19 cellular contexts compared by ENCODE assay signal in genomic region chr10:47339759-47340612, GRCh38. TPM values are rescaled to one million over a fixed set of nuclear protein-coding genes. Genes with fewer than 3 reads are reported as not detected.
A peak's percentile ranks its signal among the peaks of the same experiment; 100 is the strongest.
DNase-seq lines count a peak whose midpoint lies in the region; ATAC-seq, FAIRE-seq and TF ChIP-seq lines count a peak whose summit lies in the region.
"Had no signal": no experiment of that assay in that cellular context is flagged by ENCODE, and none has a peak within 500 bp of the region (broad histone marks: within the 10 kb centered on the region; RNA-seq: fewer than 3 reads in every experiment).

No MANE protein-coding gene starts in this region.

- no peaks in the 10 kb centered on the region for H4K20me1 ChIP-seq in K562 (replicated peaks; ENCODE audit: control insufficient read depth, insufficient read depth, low read length)

- no peak for TF ChIP-seq CTCF in K562 (IDR thresholded peaks at IDR 0.05 in 2 of 3, conservative IDR thresholded peaks at IDR 0.05 in 1 of 3; ENCODE audit: insufficient read depth in 2 of 3, low read depth in 1 of 3, low read length in 3 of 3)
- TF ChIP-seq CTCF in stomach (IDR thresholded peaks at IDR 0.05), result no peak

- H3K9ac ChIP-seq in K562 (ENCODE audit: insufficient read depth in 1 of 2, low read depth in 2 of 2, low read length in 2 of 2), result peak overlapping the region in 1 of 2 experiments; percentile 24; a peak in 1 of 4 replicates

- intact Hi-C loops in K562 (cut with micrococcal nuclease) (loop anchor here (1.0 to 5.0 kb wide), 3 partner anchors 78 to 315 kb away; no protein-coding TSS in a partner anchor), stomach (cut with DNase I; ENCODE audit: low total_unique reads) (no loop called here)

- H2AFZ ChIP-seq in K562 (ENCODE audit: low read depth, low read length), result peak overlapping the region; percentile 75; the same call in 1 of the 2 replicates

- no peaks in the 10 kb centered on the region for H3K79me2 ChIP-seq in K562 (ENCODE audit: control insufficient read depth, insufficient read depth, low read length)

- H3K4me1 ChIP-seq in K562 (replicated peaks in 1 of 2; ENCODE audit: control insufficient read depth in 2 of 2, insufficient read depth in 2 of 2, low read length in 2 of 2) (peaks cover 12 to 26% of the 10 kb centered on the region in 2 experiments), stomach (peaks cover 0 to 8% (median 0%) of the 10 kb centered on the region in 4 donors)

- CTCF ChIA-PET in K562 (lab: Yijun Ruan, JAX; ENCODE audit: low intra/inter-chr PET ratio), result interaction anchor here (1.5 to 2.8 kb wide), 5 partner anchors 28 to 347 kb away, joined by 5 to 31 read pairs (median 9); no protein-coding TSS in a partner anchor

- no peak overlapping the region for H3K4me3 ChIP-seq in K562
- no peak overlapping the region for H3K4me3 ChIP-seq in stomach
- H3K4me3 ChIP-seq: cardiac muscle cell had no signal

- H3K36me3 ChIP-seq in K562 (ENCODE audit: control insufficient read depth, insufficient read depth, low read length) (no peaks in the 10 kb centered on the region), stomach (no peaks in the 10 kb centered on the region)
- H3K36me3 ChIP-seq: cardiac muscle cell had no signal

- WGBS in K562 (ENCODE audit: insufficient coverage, low coverage, missing lambda C conversion rate), result 49% methylated on average over 15 of the region's 15 CpGs
- WGBS in stomach, 5 donors, result 69 to 84% (median 72%) methylated on average over 13 to 15 of the region's 15 CpGs

- H3K4me2 ChIP-seq in K562 (ENCODE audit: insufficient read depth, low read length), result no peak overlapping the region

- TF ChIP-seq EP300 in K562 (IDR thresholded peaks at IDR 0.05; ENCODE audit: low read length) (no peak), stomach (IDR thresholded peaks at IDR 0.05) (no peak)

- ATAC-seq in K562 (peak; percentile 31), GM19324 (IDR thresholded peaks at IDR 0.05; ENCODE audit: low FRiP score, unreplicated experiment) (no peak)
- ATAC-seq: activated CD4-positive, CD25-positive, alpha-beta regulatory T cell treated with anti-CD3 and anti-CD28 coated beads, Interleukin-2, amount 50 U/mL, for 24 hours had no signal

- TF ChIP-seq RAD21 in K562 (CRISPR knock-in tag; conservative IDR thresholded peaks at IDR 0.05 in 1 of 2, IDR thresholded peaks at IDR 0.05 in 1 of 2), result no peak

- H3K27me3 ChIP-seq in K562 (ENCODE audit: control insufficient read depth in 2 of 2, insufficient read depth in 2 of 2, low read length in 2 of 2) (peaks cover under 1 to 4% of the 10 kb centered on the region in 2 experiments; a peak in 3 of 5 replicates), stomach (peaks cover 0 to 13% (median 0%) of the 10 kb centered on the region in 3 donors)
- H3K27me3 ChIP-seq: cardiac muscle cell had no signal

- BruUV-seq in K562 (replicated peaks; lab: Mats Ljungman, UMichigan), result no TSS peak

- H3K9me3 ChIP-seq in K562 (replicated peaks; ENCODE audit: control insufficient read depth, insufficient read depth, low read depth, low read length) (no peaks in the 10 kb centered on the region), stomach (no peaks in the 10 kb centered on the region)

- in situ Hi-C loops in K562 (cut with MboI), result no loop called here

- TF ChIP-seq POLR2A in K562 (conservative IDR thresholded peaks at IDR 0.05), result no peak
- no peak for TF ChIP-seq POLR2A in stomach (IDR thresholded peaks at IDR 0.05)

- no peaks in the 10 kb centered on the region for H3K9me1 ChIP-seq in K562 (ENCODE audit: control insufficient read depth, insufficient read depth, low read length)

- no peak overlapping the region for H3K27ac ChIP-seq in K562 (ENCODE audit: extremely low read depth, low read depth, low read length)
- no peak overlapping the region for H3K27ac ChIP-seq in stomach
- H3K27ac ChIP-seq: cardiac muscle cell had no signal

- POLR2A ChIA-PET in K562 (lab: Yijun Ruan, JAX), result interaction anchor here (0.8 to 1.0 kb wide), 3 partner anchors 10 to 17 kb away, joined by 3 read pairs; no protein-coding TSS in a partner anchor

- peak; percentile 50 for DNase-seq in activated effector memory CD4-positive, alpha-beta T cell treated with anti-CD3 and anti-CD28 coated beads, Interleukin-2, amount 50 U/mL, for 16 hours
- no peak for DNase-seq in activated effector memory CD4-positive, alpha-beta T cell treated with Interleukin-2 at 50 U/mL for 16 hours
- DNase-seq in NCI-H526 (lab: John Stamatoyannopoulos, UW) (peak; percentile 64 to 78), K562 (ENCODE audit: extremely low read depth in 1 of 4, low spot score in 3 of 4) (no peak), stomach (peak; percentile 8), DMS53 treated with DMSO at 0.1 percent for 48 hours (lab: John Stamatoyannopoulos, UW; ENCODE audit: unreplicated experiment) (no peak), hepatic stellate cell (ENCODE audit: low spot score) (no peak)
- DNase-seq: NCI-H1105 had no signal

- FAIRE-seq in K562 (lab: Jason Lieb, UNC), result no peak
- FAIRE-seq: GM18507, GM19239 had no signal

RNA-seq across cellular contexts. Expression of gene RBP3, which starts 8.2 kb away (rescaled TPM):
- total RNA-seq in K562 (2011; cell fraction: chromatin; rRNA removed; ENCODE audit: low replicate concordance), result not detected in 2 replicates
- not detected in 2 replicates for total RNA-seq in K562 (2011; cell fraction: nucleolus; rRNA removed)
- not detected in 2 replicates for total RNA-seq in K562 (2011; cell fraction: nucleoplasm; rRNA removed)
- total RNA-seq in K562 (2014; rRNA removed) (not detected in 2 replicates), K562 (2014; rRNA removed; fragmentation: Illumina TruSeq; extraction: Trizol) (not detected in 2 replicates), K562 (2015; rRNA removed; fragmentation: Illumina TruSeq; extraction: Trizol) (not detected in 2 replicates), K562 (2021) (not detected in 2 replicates), stomach (not detected)
- polyA plus RNA-seq in K562 (2011; rRNA removed) (not detected in 2 replicates), K562 (2014; fragmentation: Illumina TruSeq; extraction: Trizol) (not detected in 2 replicates), K562 (2014; fragmentation: Nextera tagmentation; extraction: Ambion mirVana) (not detected), K562 (2014; rRNA removed) (not detected in 2 replicates), stomach (not detected)
- not detected in 2 replicates for polyA plus RNA-seq in K562 (2011; cell fraction: cytosol; rRNA removed)
- polyA plus RNA-seq in K562 (2011; cell fraction: nucleus; rRNA removed), result not detected in 2 replicates
- not detected in 2 replicates for polyA plus RNA-seq in K562 (2012)
- polyA minus RNA-seq in K562 (2011; rRNA and poly(A)+ RNA removed), result not detected in 2 replicates
- not detected in 2 replicates for polyA minus RNA-seq in K562 (2011; cell fraction: cytosol; rRNA and poly(A)+ RNA removed)
- not detected in 2 replicates for polyA minus RNA-seq in K562 (2011; cell fraction: nucleus; rRNA and poly(A)+ RNA removed)
- total RNA-seq: activated naive CD8-positive, alpha-beta T cell treated with anti-CD3 and anti-CD28 coated beads for 36 hours; Calu3; cardiac muscle cell; liver; pulmonary artery endothelial cell; T-cell; temporal lobe had no signal
- polyA plus RNA-seq: cardiac muscle cell, liver had no signal

RNA-seq across cellular contexts. Expression of gene GDF2, which starts 17.7 kb away (rescaled TPM):
- 0.21 and 1.00 TPM in 2 replicates for total RNA-seq in K562 (2011; cell fraction: chromatin; rRNA removed; ENCODE audit: low replicate concordance)
- 1.0 and 1.6 TPM in 2 replicates for total RNA-seq in K562 (2011; cell fraction: nucleolus; rRNA removed)
- total RNA-seq in K562 (2011; cell fraction: nucleoplasm; rRNA removed), result 0.38 and 1.0 TPM in 2 replicates
- total RNA-seq in K562 (2014; rRNA removed), result 0.54 and 0.69 TPM in 2 replicates
- total RNA-seq in K562 (2014; rRNA removed; fragmentation: Illumina TruSeq; extraction: Trizol), result 0.18 and 0.22 TPM in 2 replicates
- 0.57 and 0.58 TPM in 2 replicates for total RNA-seq in K562 (2015; rRNA removed; fragmentation: Illumina TruSeq; extraction: Trizol)
- total RNA-seq in K562 (2021), result 0.11 and 0.27 TPM in 2 replicates
- polyA plus RNA-seq in K562 (2011; rRNA removed), result 0.08 TPM in 1 of 2 replicates, not detected in the other
- polyA plus RNA-seq in K562 (2011; cell fraction: cytosol; rRNA removed), result 0.18 TPM in 1 of 2 replicates, not detected in the other
- polyA plus RNA-seq in K562 (2011; cell fraction: nucleus; rRNA removed), result 0.08 TPM in 1 of 2 replicates, not detected in the other
- polyA plus RNA-seq in K562 (2012), result 0.60 and 1.8 TPM in 2 replicates
- polyA plus RNA-seq in K562 (2014; fragmentation: Illumina TruSeq; extraction: Trizol), result 0.48 TPM in 2 replicates
- not detected for polyA plus RNA-seq in K562 (2014; fragmentation: Nextera tagmentation; extraction: Ambion mirVana)
- 0.27 and 0.54 TPM in 2 replicates for polyA plus RNA-seq in K562 (2014; rRNA removed)
- 0.09 and 0.14 TPM in 2 replicates for polyA minus RNA-seq in K562 (2011; rRNA and poly(A)+ RNA removed)
- polyA minus RNA-seq in K562 (2011; cell fraction: cytosol; rRNA and poly(A)+ RNA removed), result not detected in 2 replicates
- polyA minus RNA-seq in K562 (2011; cell fraction: nucleus; rRNA and poly(A)+ RNA removed), result not detected in 2 replicates
- total RNA-seq in stomach, result not detected
- not detected for polyA plus RNA-seq in stomach
- total RNA-seq: activated naive CD8-positive, alpha-beta T cell treated with anti-CD3 and anti-CD28 coated beads for 36 hours; Calu3; pulmonary artery endothelial cell; T-cell; temporal lobe had no signal

RNA-seq across cellular contexts. Expression of gene GDF10, which starts 40.0 kb away (rescaled TPM):
- not detected in 2 replicates for total RNA-seq in K562 (2011; cell fraction: chromatin; rRNA removed; ENCODE audit: low replicate concordance)
- total RNA-seq in K562 (2011; cell fraction: nucleolus; rRNA removed), result not detected in 2 replicates
- total RNA-seq in K562 (2011; cell fraction: nucleoplasm; rRNA removed), result not detected in 2 replicates
- total RNA-seq in K562 (2014; rRNA removed) (not detected in 2 replicates), K562 (2014; rRNA removed; fragmentation: Illumina TruSeq; extraction: Trizol) (not detected in 2 replicates), K562 (2015; rRNA removed; fragmentation: Illumina TruSeq; extraction: Trizol) (not detected in 2 replicates), K562 (2021) (0.11 TPM in 1 of 2 replicates, not detected in the other), stomach (1 to 10 TPM in 1 of 5 donors, not detected in 4; 2.6 TPM)
- polyA plus RNA-seq in K562 (2011; rRNA removed) (not detected in 2 replicates), K562 (2014; fragmentation: Illumina TruSeq; extraction: Trizol) (not detected in 2 replicates), K562 (2014; fragmentation: Nextera tagmentation; extraction: Ambion mirVana) (under 1 TPM; 0.03 to 0.20 TPM), K562 (2014; rRNA removed) (not detected in 2 replicates), stomach (under 1 TPM in 2 of 3 donors, not detected in 1; 0.31 to 0.90 TPM)
- polyA plus RNA-seq in K562 (2011; cell fraction: cytosol; rRNA removed), result not detected in 2 replicates
- not detected in 2 replicates for polyA plus RNA-seq in K562 (2011; cell fraction: nucleus; rRNA removed)
- polyA plus RNA-seq in K562 (2012), result 0.03 and 0.19 TPM in 2 replicates
- polyA minus RNA-seq in K562 (2011; rRNA and poly(A)+ RNA removed), result not detected in 2 replicates
- polyA minus RNA-seq in K562 (2011; cell fraction: cytosol; rRNA and poly(A)+ RNA removed), result not detected in 2 replicates
- not detected in 2 replicates for polyA minus RNA-seq in K562 (2011; cell fraction: nucleus; rRNA and poly(A)+ RNA removed)
- total RNA-seq: Calu3, pulmonary artery endothelial cell had no signal

RNA-seq across cellular contexts. Expression of gene ZNF488, which starts 44.1 kb away (rescaled TPM):
- 0.30 TPM in 1 of 2 replicates, not detected in the other for total RNA-seq in K562 (2011; cell fraction: chromatin; rRNA removed; ENCODE audit: low replicate concordance)
- 0.13 and 0.33 TPM in 2 replicates for total RNA-seq in K562 (2011; cell fraction: nucleolus; rRNA removed)
- not detected in 2 replicates for total RNA-seq in K562 (2011; cell fraction: nucleoplasm; rRNA removed)
- total RNA-seq in K562 (2014; rRNA removed), result not detected in 2 replicates
- total RNA-seq in K562 (2014; rRNA removed; fragmentation: Illumina TruSeq; extraction: Trizol), result not detected in 2 replicates
- 0.04 TPM in 1 of 2 replicates, not detected in the other for total RNA-seq in K562 (2015; rRNA removed; fragmentation: Illumina TruSeq; extraction: Trizol)
- 0.07 and 0.11 TPM in 2 replicates for total RNA-seq in K562 (2021)
- 0.04 and 0.08 TPM in 2 replicates for polyA plus RNA-seq in K562 (2011; rRNA removed)
- 0.01 and 0.15 TPM in 2 replicates for polyA plus RNA-seq in K562 (2011; cell fraction: cytosol; rRNA removed)
- polyA plus RNA-seq in K562 (2011; cell fraction: nucleus; rRNA removed), result 0.13 TPM in 1 of 2 replicates, not detected in the other
- polyA plus RNA-seq in K562 (2012), result 0.05 TPM in 1 of 2 replicates, not detected in the other
- 0.09 TPM in 1 of 2 replicates, not detected in the other for polyA plus RNA-seq in K562 (2014; fragmentation: Illumina TruSeq; extraction: Trizol)
- polyA plus RNA-seq in K562 (2014; fragmentation: Nextera tagmentation; extraction: Ambion mirVana), result under 1 TPM in 1 of 2 experiments, not detected in 1; 0.03 TPM
- 0.04 TPM in 1 of 2 replicates, not detected in the other for polyA plus RNA-seq in K562 (2014; rRNA removed)
- polyA minus RNA-seq in K562 (2011; rRNA and poly(A)+ RNA removed), result 0.14 TPM in 1 of 2 replicates, not detected in the other
- polyA minus RNA-seq in K562 (2011; cell fraction: cytosol; rRNA and poly(A)+ RNA removed), result not detected in 2 replicates
- 0.11 and 0.13 TPM in 2 replicates for polyA minus RNA-seq in K562 (2011; cell fraction: nucleus; rRNA and poly(A)+ RNA removed)
- 10 to 100 TPM in 1 of 5 donors, 1 to 10 TPM in 1, under 1 TPM in 2, not detected in 1; 0.43 to 15.1 (median 1.4) TPM for total RNA-seq in stomach
- polyA plus RNA-seq in stomach, result under 1 TPM in 2 of 3 donors, not detected in 1; 0.50 to 0.68 TPM
- total RNA-seq: pulmonary artery endothelial cell, T-cell had no signal

Comparison
In these comparisons a context has a peak if more than half of its experiments do, and no peak if none do; other contexts are left out.
1. DNase-seq: peak in activated effector memory CD4-positive, alpha-beta T cell treated with anti-CD3 and anti-CD28 coated beads, Interleukin-2, amount 50 U/mL, for 16 hours (single experiment), NCI-H526 (2 of 2) and stomach (single experiment); none in activated effector memory CD4-positive, alpha-beta T cell treated with Interleukin-2 at 50 U/mL for 16 hours (single experiment), K562 (0 of 4), DMS53 treated with DMSO at 0.1 percent for 48 hours (single experiment) and hepatic stellate cell (single experiment).